In genomic region chr16:20875358-20875656, GRCh38 we compare ENCODE assay signal across 14 cellular contexts. TPM values are rescaled to one million over a fixed set of nuclear protein-coding genes. Genes with fewer than 3 reads are reported as not detected.
DNase-seq lines count a peak whose midpoint lies in the region; ATAC-seq, FAIRE-seq and TF ChIP-seq lines count a peak whose summit lies in the region.
"Had no signal": no experiment of that assay in that cellular context is flagged by ENCODE, and none has a peak within 500 bp of the region (broad histone marks: within the 10 kb centered on the region; RNA-seq: fewer than 3 reads in every experiment).

No MANE protein-coding gene starts in this region.

- peaks cover 46 to 64% (median 59%) of the 10 kb centered on the region in 3 donors for H3K4me1 Mint-ChIP-seq in CD8-positive, alpha-beta memory T cell
- H3K4me1 Mint-ChIP-seq in WTC11, result peaks cover 48% of the 10 kb centered on the region
- H3K4me1 Mint-ChIP-seq in naive thymus-derived CD4-positive, alpha-beta T cell, result peaks cover 30 to 83% (median 44%) of the 10 kb centered on the region in 7 donors

- TF ChIP-seq CTCF in WTC11 (IDR thresholded peaks at IDR 0.05), result no peak
- TF ChIP-seq CTCF in heart right ventricle (IDR thresholded peaks at IDR 0.05), result no peak

- H3K9me3 Mint-ChIP-seq in CD8-positive, alpha-beta memory T cell, result no peaks in the 10 kb centered on the region
- 0 out of 2 replicates have a peak, but pooled peaks cover 3% of the 10 kb centered on the region for H3K9me3 Mint-ChIP-seq in WTC11
- H3K9me3 Mint-ChIP-seq in naive thymus-derived CD4-positive, alpha-beta T cell, result peaks cover 0 to 5% (median 0%) of the 10 kb centered on the region in 11 donors
- H3K9me3 Mint-ChIP-seq: type B pancreatic cell had no signal

- POLR2A ChIA-PET in CD8-positive, alpha-beta memory T cell (lab: Charles Lee), result interaction anchor here (0.8 to 1.7 kb wide), 4 partner anchors 25 to 68 kb away, joined by 3 to 6 read pairs (median 4); partner anchors contain the start of genes DCUN1D3 and LYRM1
- POLR2A ChIA-PET in WTC11 (lab: Charles Lee), result interaction anchor here (0.6 kb wide), 1 partner anchor 1002 kb away, joined by 3 read pairs; no protein-coding TSS in a partner anchor
- POLR2A ChIA-PET in naive thymus-derived CD4-positive, alpha-beta T cell (lab: Charles Lee), result interaction anchor here (0.7 to 1.0 kb wide), 2 partner anchors 76 to 137 kb away, joined by 3 read pairs; no protein-coding TSS in a partner anchor

- no peaks in the 10 kb centered on the region for H3K27me3 ChIP-seq in CD8-positive, alpha-beta memory T cell (ENCODE audit: insufficient read depth, low read length, poor library complexity, severe bottlenecking)
- H3K27me3 ChIP-seq in naive thymus-derived CD4-positive, alpha-beta T cell (ENCODE audit: control insufficient read depth in 2 of 2, insufficient read depth in 2 of 2, low read length in 2 of 2), result no peaks in the 10 kb centered on the region
- H3K27me3 ChIP-seq in heart right ventricle, result no peaks in the 10 kb centered on the region
- H3K27me3 ChIP-seq: BLaER1 had no signal

- peak overlapping the region in 1 of 7 donors; percentile 72 for H3K4me3 Mint-ChIP-seq in CD8-positive, alpha-beta memory T cell
- no peak overlapping the region for H3K4me3 Mint-ChIP-seq in WTC11
- H3K4me3 Mint-ChIP-seq in naive thymus-derived CD4-positive, alpha-beta T cell, result peak overlapping the region in 6 of 10 donors; percentile 3 to 85 (median 13)
- H3K4me3 Mint-ChIP-seq: type B pancreatic cell had no signal

- FAIRE-seq in HTR-8/SVneo (lab: Jason Lieb, UNC), result no peak
- FAIRE-seq: H1 had no signal

- DNase-seq in CD8-positive, alpha-beta memory T cell, result no peak
- DNase-seq in WTC11 (ENCODE audit: low spot score), result no peak
- DNase-seq in naive thymus-derived CD4-positive, alpha-beta T cell, result no peak
- no peak for DNase-seq in NCI-H1436 treated with DMSO at 0.1 percent for 48 hours (lab: John Stamatoyannopoulos, UW)
- DNase-seq in heart right ventricle, result no peak
- DNase-seq in HTR-8/SVneo (ENCODE audit: insufficient read length, low spot score), result no peak
- DNase-seq: left ventricle myocardium inferior, NCI-H1694, NCI-H510A had no signal

- no peak overlapping the region for H3K4me3 ChIP-seq in CD8-positive, alpha-beta memory T cell (ENCODE audit: low read length)
- H3K4me3 ChIP-seq in naive thymus-derived CD4-positive, alpha-beta T cell (ENCODE audit: low read length), result no peak overlapping the region
- no peak overlapping the region for H3K4me3 ChIP-seq in heart right ventricle
- H3K4me3 ChIP-seq: BLaER1, left ventricle myocardium inferior had no signal

- no peaks in the 10 kb centered on the region for H3K27me3 Mint-ChIP-seq in CD8-positive, alpha-beta memory T cell
- H3K27me3 Mint-ChIP-seq in WTC11 (ENCODE audit: low read depth), result no peaks in the 10 kb centered on the region
- no peaks in the 10 kb centered on the region for H3K27me3 Mint-ChIP-seq in naive thymus-derived CD4-positive, alpha-beta T cell
- H3K27me3 Mint-ChIP-seq: type B pancreatic cell had no signal

- peaks cover 30% of the 10 kb centered on the region for H3K4me1 ChIP-seq in CD8-positive, alpha-beta memory T cell (ENCODE audit: insufficient read depth, low read length)
- H3K4me1 ChIP-seq in naive thymus-derived CD4-positive, alpha-beta T cell (ENCODE audit: control insufficient read depth in 2 of 2, insufficient read depth in 2 of 2, low read length in 2 of 2), result peaks cover 18 to 27% of the 10 kb centered on the region in 2 donors
- H3K4me1 ChIP-seq in heart right ventricle, result peaks cover 14 to 89% (median 69%) of the 10 kb centered on the region in 9 donors

- intact Hi-C loops in naive thymus-derived CD4-positive, alpha-beta T cell (cut with micrococcal nuclease), result loop anchor here (1.0 to 2.0 kb wide), 4 partner anchors 25 to 69 kb away; partner anchors contain the start of genes DCUN1D3 (in 1 of the 2), ERI2 (in 1 of the 2), LYRM1 (in 1 of the 2) and REXO5 (in 1 of the 2)
- intact Hi-C loops in heart right ventricle (cut with DNase I), result no loop called here

- H3K27ac Mint-ChIP-seq in CD8-positive, alpha-beta memory T cell, result peak overlapping the region; percentile 6 to 97 (median 90)
- peak overlapping the region; percentile 46 for H3K27ac Mint-ChIP-seq in WTC11
- peak overlapping the region; percentile 37 to 99 (median 92) for H3K27ac Mint-ChIP-seq in naive thymus-derived CD4-positive, alpha-beta T cell
- H3K27ac Mint-ChIP-seq: type B pancreatic cell had no signal

- ATAC-seq in GM21447 (IDR thresholded peaks at IDR 0.05; ENCODE audit: unreplicated experiment) (peak; percentile 22), WTC11 (no peak), HG02885 (IDR thresholded peaks at IDR 0.05; ENCODE audit: poor library complexity, unreplicated experiment) (no peak), heart right ventricle (no peak)
- no peak for ATAC-seq in naive thymus-derived CD4-positive, alpha-beta T cell

- CTCF ChIA-PET in CD8-positive, alpha-beta memory T cell (lab: Charles Lee), result interaction anchor here (0.7 to 2.3 kb wide), 13 partner anchors 8 to 144 kb away, joined by 3 to 15 read pairs (median 5); partner anchors contain the start of genes DCUN1D3, ERI2, LYRM1 and REXO5
- CTCF ChIA-PET in WTC11 (lab: Charles Lee), result interaction anchor here (0.7 to 1.6 kb wide), 11 partner anchors 9 to 213 kb away, joined by 3 to 9 read pairs (median 3); no protein-coding TSS in a partner anchor
- CTCF ChIA-PET in naive thymus-derived CD4-positive, alpha-beta T cell (lab: Charles Lee), result interaction anchor here (0.8 to 2.7 kb wide), 7 partner anchors 13 to 69 kb away, joined by 3 to 18 read pairs (median 3); partner anchors contain the start of genes ERI2 and REXO5

- H3K27ac ChIP-seq in CD8-positive, alpha-beta memory T cell (ENCODE audit: low read depth, low read length), result no peak overlapping the region
- H3K27ac ChIP-seq in naive thymus-derived CD4-positive, alpha-beta T cell (ENCODE audit: low read depth, low read length), result no peak overlapping the region
- no peak overlapping the region for H3K27ac ChIP-seq in heart right ventricle
- H3K27ac ChIP-seq: BLaER1, left ventricle myocardium inferior had no signal

- H3K9me3 ChIP-seq in CD8-positive, alpha-beta memory T cell (ENCODE audit: low read length), result no peaks in the 10 kb centered on the region
- H3K9me3 ChIP-seq in naive thymus-derived CD4-positive, alpha-beta T cell (ENCODE audit: control insufficient read depth in 2 of 3, low read length in 3 of 3), result no peaks in the 10 kb centered on the region
- H3K9me3 ChIP-seq in heart right ventricle, result no peaks in the 10 kb centered on the region
- H3K9me3 ChIP-seq: BLaER1, left ventricle myocardium inferior had no signal

- WGBS in heart right ventricle, 2 donors, result 84 to 95% methylated on average over 1 of the region's 1 CpG

- H3K36me3 Mint-ChIP-seq in CD8-positive, alpha-beta memory T cell, result peaks cover 0 to 4% (median 1%) of the 10 kb centered on the region in 3 donors
- H3K36me3 Mint-ChIP-seq in WTC11, result no peaks in the 10 kb centered on the region
- peaks cover 0 to 30% (median 0%) of the 10 kb centered on the region in 5 donors for H3K36me3 Mint-ChIP-seq in naive thymus-derived CD4-positive, alpha-beta T cell
- H3K36me3 Mint-ChIP-seq: type B pancreatic cell had no signal

- H3K36me3 ChIP-seq in CD8-positive, alpha-beta memory T cell (ENCODE audit: insufficient read depth, low read length), result no peaks in the 10 kb centered on the region
- H3K36me3 ChIP-seq in naive thymus-derived CD4-positive, alpha-beta T cell (ENCODE audit: control insufficient read depth in 2 of 3, insufficient read depth in 3 of 3, low read length in 3 of 3), result peaks cover 0 to 5% (median 0%) of the 10 kb centered on the region in 3 experiments
- H3K36me3 ChIP-seq in heart right ventricle, result no peaks in the 10 kb centered on the region
- H3K36me3 ChIP-seq: left ventricle myocardium inferior had no signal

TF ChIP-seq in WTC11, 78 proteins besides CTCF, POLR2A, EP300 and RAD21 (continues in another document):
- TF ChIP-seq ZNF263 (CRISPR knock-in tag; IDR thresholded peaks at IDR 0.05; ENCODE audit: low read depth), result no peak
- no peak for TF ChIP-seq NR2C2 (CRISPR knock-in tag; IDR thresholded peaks at IDR 0.05)
- no peak for TF ChIP-seq MYBL2 (CRISPR knock-in tag; IDR thresholded peaks at IDR 0.05)
- no peak for TF ChIP-seq ZNF423 (CRISPR knock-in tag; IDR thresholded peaks at IDR 0.05)
- no peak for TF ChIP-seq PREB (CRISPR knock-in tag; IDR thresholded peaks at IDR 0.05; ENCODE audit: borderline replicate concordance)
- TF ChIP-seq ZBTB43 (CRISPR knock-in tag; IDR thresholded peaks at IDR 0.05), result no peak
- no peak for TF ChIP-seq TP53 (CRISPR knock-in tag; IDR thresholded peaks at IDR 0.05)

RNA-seq across cellular contexts. Expression of gene DCUN1D3, which starts 24.9 kb away (rescaled TPM):
- 10 to 100 TPM; 12.7 to 13.2 TPM for total RNA-seq in CD8-positive, alpha-beta memory T cell
- polyA plus RNA-seq in CD8-positive, alpha-beta memory T cell, result 1.4 TPM
- total RNA-seq in WTC11 (2021) (12.8 to 14.7 TPM (median 14.4 TPM) in 3 replicates), heart right ventricle (10 to 100 TPM in 6 of 10 donors, 1 to 10 TPM in 4; 7.8 to 32.6 (median 11.2) TPM)
- total RNA-seq in naive thymus-derived CD4-positive, alpha-beta T cell, result 10 to 100 TPM in 1 of 5 experiments, 1 to 10 TPM in 4; 4.0 to 15.7 (median 6.5) TPM
- polyA plus RNA-seq in naive thymus-derived CD4-positive, alpha-beta T cell, result 1 to 10 TPM in 1 of 2 donors, under 1 TPM in 1; 0.82 to 1.4 TPM
- 1 to 10 TPM; 3.4 to 4.2 TPM for polyA plus RNA-seq in heart right ventricle

RNA-seq across cellular contexts. Expression of gene LYRM1, which starts 25.3 kb away (rescaled TPM):
- total RNA-seq in CD8-positive, alpha-beta memory T cell, result 10 to 100 TPM; 33.9 to 35.1 TPM
- polyA plus RNA-seq in CD8-positive, alpha-beta memory T cell, result 39.9 TPM
- total RNA-seq in WTC11 (2021), result 11.4 to 15.0 TPM (median 12.3 TPM) in 3 replicates
- 10 to 100 TPM; 13.4 to 29.1 (median 20.0) TPM for total RNA-seq in naive thymus-derived CD4-positive, alpha-beta T cell
- 10 to 100 TPM; 33.3 to 43.8 TPM for polyA plus RNA-seq in naive thymus-derived CD4-positive, alpha-beta T cell
- total RNA-seq in heart right ventricle, result 10 to 100 TPM; 37.4 to 69.1 (median 48.9) TPM
- 10 to 100 TPM; 59.9 to 69.4 TPM for polyA plus RNA-seq in heart right ventricle

Comparison
In these comparisons a context has a peak if more than half of its experiments do, and no peak if none do; other contexts are left out.
1. intact Hi-C loops: an anchor here in naive thymus-derived CD4-positive, alpha-beta T cell (1.0 to 2.0 kb wide); none called in heart right ventricle.